In the genomic region with DNA sequence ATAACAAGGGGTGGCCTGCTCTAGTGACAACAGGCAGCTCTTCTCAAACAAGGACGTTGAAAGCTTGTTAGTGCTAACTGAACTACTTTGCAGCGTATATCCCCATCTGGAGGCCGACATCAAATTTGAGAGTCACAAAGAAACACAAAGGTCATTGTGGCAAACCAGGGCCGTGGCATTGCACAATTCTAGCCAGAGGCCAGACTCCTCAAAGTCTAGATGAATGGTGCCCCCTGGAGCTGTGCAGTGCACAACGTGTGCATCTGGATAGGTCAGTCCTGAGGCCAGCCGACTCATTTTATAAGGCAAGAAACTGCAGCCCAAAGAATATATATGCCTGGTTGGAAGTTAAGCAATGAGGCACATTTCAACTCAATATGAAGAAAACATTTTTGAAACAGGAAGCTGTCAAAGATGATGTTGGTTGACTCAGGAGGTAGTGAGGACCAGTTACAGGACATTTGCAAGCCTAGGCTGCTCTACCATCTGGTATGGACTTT, we compare ENCODE assay signal across 8 cellular contexts.
DNase-seq lines count a peak whose midpoint lies in the region; ATAC-seq and TF ChIP-seq lines count a peak whose summit lies in the region.

No MANE protein-coding gene starts in this region.

- TF ChIP-seq CTCF in heart left ventricle (IDR thresholded peaks at IDR 0.05) (peak in 8 of 12 donors; percentile 10 to 45 (median 31)), smooth muscle cell (IDR thresholded peaks at IDR 0.05; ENCODE audit: borderline replicate concordance, insufficient read depth, poor library complexity, severe bottlenecking) (peak; percentile 33), glutamatergic neuron (IDR thresholded peaks at IDR 0.05; ENCODE audit: partially characterized antibody, unreplicated experiment) (no peak)

- peaks cover 4% of the 10 kb centered on the region for H3F3A ChIP-seq in smooth muscle cell (ENCODE audit: low read depth)

- 38 to 54% (median 40%) methylated on average over 6 of the region's 6 CpGs for WGBS in heart left ventricle, 4 donors
- WGBS in smooth muscle cell (ENCODE audit: low lambda C conversion rate) = 33% methylated on average over 6 of the region's 6 CpGs

- ATAC-seq in heart left ventricle = peak; percentile 45 to 93 (median 77)

- H3K36me3 ChIP-seq in SJSA1 = no peaks in the 10 kb centered on the region
- H3K36me3 ChIP-seq in heart left ventricle = no peaks in the 10 kb centered on the region
- no peaks in the 10 kb centered on the region for H3K36me3 ChIP-seq in smooth muscle cell (ENCODE audit: low read depth)

- H2AFZ ChIP-seq in smooth muscle cell (ENCODE audit: low read depth) = no peak overlapping the region

- H3K27me3 ChIP-seq in SJSA1 (replicated peaks) = no peaks in the 10 kb centered on the region
- H3K27me3 ChIP-seq in heart left ventricle = peaks cover 0 to 27% (median 0%) of the 10 kb centered on the region in 9 donors
- no peaks in the 10 kb centered on the region for H3K27me3 ChIP-seq in smooth muscle cell (ENCODE audit: low read depth)

- no peak overlapping the region for H3K27ac ChIP-seq in SJSA1
- peak overlapping the region in 3 of 12 donors; percentile 20 to 90 (median 48) for H3K27ac ChIP-seq in heart left ventricle
- peak overlapping the region; percentile 30 for H3K27ac ChIP-seq in smooth muscle cell (ENCODE audit: low read depth)

- CTCF ChIA-PET in activated naive CD4-positive, alpha-beta T cell treated with anti-CD3 and anti-CD28 coated beads, Interleukin-2, amount 10 ng/mL, durations not matched to agents 7 days and 5 days (lab: Charles Lee) = interaction anchor here (0.6 to 1.2 kb wide), 6 partner anchors 19 to 618 kb away, joined by 3 to 4 read pairs (median 3); no protein-coding TSS in a partner anchor

- peak; percentile 26 for DNase-seq in activated naive CD4-positive, alpha-beta T cell treated with anti-CD3 and anti-CD28 coated beads, Interleukin-2, amount 10 ng/mL, durations not matched to agents 7 days and 5 days
- DNase-seq in activated naive CD4-positive, alpha-beta T cell treated with Interleukin-2 at 50 U/mL for 16 hours = no peak
- peak; percentile 62 to 66 for DNase-seq in SJSA1 (ENCODE audit: low read depth in 1 of 2, low spot score in 2 of 2)
- DNase-seq in heart left ventricle = peak; percentile 53 to 75 (median 66)
- no peak for DNase-seq in smooth muscle cell (lab: John Stamatoyannopoulos, UW; ENCODE audit: unreplicated experiment)
- no peak for DNase-seq in NCI-H2081 (lab: John Stamatoyannopoulos, UW)
- no peak for DNase-seq in glutamatergic neuron
- no peak for DNase-seq in NCI-H187 treated with DMSO at 0.1 percent for 48 hours (lab: John Stamatoyannopoulos, UW)

- H3K9me3 Mint-ChIP-seq in activated naive CD4-positive, alpha-beta T cell treated with anti-CD3 and anti-CD28 coated beads, Interleukin-2, amount 10 ng/mL, durations not matched to agents 7 days and 5 days = no peaks in the 10 kb centered on the region
- no peaks in the 10 kb centered on the region for H3K9me3 Mint-ChIP-seq in glutamatergic neuron (ENCODE audit: unreplicated experiment)

- H3K4me3 Mint-ChIP-seq in activated naive CD4-positive, alpha-beta T cell treated with anti-CD3 and anti-CD28 coated beads, Interleukin-2, amount 10 ng/mL, durations not matched to agents 7 days and 5 days = no peak overlapping the region
- no peak overlapping the region for H3K4me3 Mint-ChIP-seq in glutamatergic neuron (ENCODE audit: unreplicated experiment)

- H3K27me3 Mint-ChIP-seq in activated naive CD4-positive, alpha-beta T cell treated with anti-CD3 and anti-CD28 coated beads, Interleukin-2, amount 10 ng/mL, durations not matched to agents 7 days and 5 days = no peaks in the 10 kb centered on the region
- H3K27me3 Mint-ChIP-seq in glutamatergic neuron (ENCODE audit: unreplicated experiment) = no peaks in the 10 kb centered on the region

- H3K36me3 Mint-ChIP-seq in activated naive CD4-positive, alpha-beta T cell treated with anti-CD3 and anti-CD28 coated beads, Interleukin-2, amount 10 ng/mL, durations not matched to agents 7 days and 5 days = no peaks in the 10 kb centered on the region
- no peaks in the 10 kb centered on the region for H3K36me3 Mint-ChIP-seq in glutamatergic neuron (ENCODE audit: unreplicated experiment)

- H3K4me2 ChIP-seq in smooth muscle cell = no peak overlapping the region

- H3K4me3 ChIP-seq in SJSA1 = no peak overlapping the region
- H3K4me3 ChIP-seq in heart left ventricle = no peak overlapping the region
- no peak overlapping the region for H3K4me3 ChIP-seq in smooth muscle cell

- no peaks in the 10 kb centered on the region for H3K9me3 ChIP-seq in SJSA1 (replicated peaks)
- no peaks in the 10 kb centered on the region for H3K9me3 ChIP-seq in heart left ventricle
- no peaks in the 10 kb centered on the region for H3K9me3 ChIP-seq in smooth muscle cell (replicated peaks; ENCODE audit: low read depth)

- intact Hi-C loops in heart left ventricle (cut with DNase I) = loop anchor here in 3 of 10 donors (2.0 to 10.0 kb wide), 3 partner anchors 614 to 762 kb away; no protein-coding TSS in a partner anchor

- TF ChIP-seq POLR2A in heart left ventricle (IDR thresholded peaks at IDR 0.05) = no peak

- H3K4me1 ChIP-seq in SJSA1 (replicated peaks) (peaks cover 30% of the 10 kb centered on the region), heart left ventricle (peaks cover 0 to 61% (median 0%) of the 10 kb centered on the region in 12 donors), smooth muscle cell (ENCODE audit: low read depth) (peaks cover 17% of the 10 kb centered on the region)

- H3K27ac Mint-ChIP-seq in activated naive CD4-positive, alpha-beta T cell treated with anti-CD3 and anti-CD28 coated beads, Interleukin-2, amount 10 ng/mL, durations not matched to agents 7 days and 5 days = no peak overlapping the region
- no peak overlapping the region for H3K27ac Mint-ChIP-seq in glutamatergic neuron (ENCODE audit: unreplicated experiment)

- H3K9ac ChIP-seq in smooth muscle cell (ENCODE audit: low read depth) = no peak overlapping the region

- peaks cover 68% of the 10 kb centered on the region for H3K4me1 Mint-ChIP-seq in activated naive CD4-positive, alpha-beta T cell treated with anti-CD3 and anti-CD28 coated beads, Interleukin-2, amount 10 ng/mL, durations not matched to agents 7 days and 5 days
- peaks cover 9% of the 10 kb centered on the region for H3K4me1 Mint-ChIP-seq in glutamatergic neuron (ENCODE audit: low read depth, unreplicated experiment)

- no peaks in the 10 kb centered on the region for H3K79me2 ChIP-seq in smooth muscle cell (ENCODE audit: low read depth)

- no peaks in the 10 kb centered on the region for H4K20me1 ChIP-seq in smooth muscle cell (ENCODE audit: low read depth)

Comparison
In these comparisons a context has a peak if more than half of its experiments do, and no peak if none do; other contexts are left out.
1. DNase-seq: peak in activated naive CD4-positive, alpha-beta T cell treated with anti-CD3 and anti-CD28 coated beads, Interleukin-2, amount 10 ng/mL, durations not matched to agents 7 days and 5 days (single experiment), SJSA1 (2 of 2) and heart left ventricle (5 of 5); none in activated naive CD4-positive, alpha-beta T cell treated with Interleukin-2 at 50 U/mL for 16 hours (single experiment), smooth muscle cell (single experiment), NCI-H2081 (0 of 2), glutamatergic neuron (single experiment) and NCI-H187 treated with DMSO at 0.1 percent for 48 hours (single experiment).